In genomic region chr7:150811-151221, GRCh38 we compare ENCODE assay signal across 10 cellular contexts. TPM values are rescaled to one million over a fixed set of nuclear protein-coding genes. Genes with fewer than 3 reads are reported as not detected.
DNase-seq lines count a peak whose midpoint lies in the region; ATAC-seq and TF ChIP-seq lines count a peak whose summit lies in the region.
"Had no signal": no experiment of that assay in that cellular context is flagged by ENCODE, and none has a peak within 500 bp of the region (broad histone marks: within the 10 kb centered on the region; RNA-seq: fewer than 3 reads in every experiment).

No MANE protein-coding gene starts in this region.

- H3K27ac ChIP-seq in HL-60 (replicated peaks) = peak overlapping the region; percentile 94; the same call in 1 of the 2 replicates
- peak overlapping the region in 6 of 8 donors; percentile 94 to 98 (median 96) for H3K27ac ChIP-seq in spleen
- H3K27ac ChIP-seq in gastroesophageal sphincter = peak overlapping the region in 2 of 4 donors; percentile 95 to 98

- H3K36me3 ChIP-seq in spleen = peaks cover 0 to 11% (median 0%) of the 10 kb centered on the region in 6 donors
- H3K36me3 ChIP-seq in MG63 = peaks cover 6% of the 10 kb centered on the region
- H3K36me3 ChIP-seq in gastroesophageal sphincter = no peaks in the 10 kb centered on the region
- H3K36me3 ChIP-seq: sigmoid colon had no signal

- H3K36me3 Mint-ChIP-seq in activated B cell treated with CpG ODN at 0.5 μM for 24 hours (ENCODE audit: low read depth) = peaks cover 13% of the 10 kb centered on the region

- H3K9me3 ChIP-seq in spleen (no peaks in the 10 kb centered on the region), MG63 (no peaks in the 10 kb centered on the region), gastroesophageal sphincter (no peaks in the 10 kb centered on the region)
- H3K9me3 ChIP-seq: sigmoid colon had no signal

- POLR2A ChIA-PET in activated B cell treated with CpG ODN at 0.5 μM for 24 hours (lab: Charles Lee) = interaction anchor here (2.1 kb wide), 1 partner anchor 41 kb away, joined by 7 read pairs; the partner anchor contains the start of gene FAM20C

- intact Hi-C loops in activated B cell treated with CpG ODN at 0.5 μM for 24 hours (cut with micrococcal nuclease) (no loop called here), spleen (cut with DNase I; ENCODE audit: low total_unique reads) (no loop called here)

- no peak for TF ChIP-seq CTCF in HL-60 (IDR thresholded peaks at IDR 0.05; ENCODE audit: insufficient read depth, low read length)
- TF ChIP-seq CTCF in activated B cell treated with CpG ODN at 0.5 μM for 24 hours (IDR thresholded peaks at IDR 0.05) = no peak
- TF ChIP-seq CTCF in spleen (IDR thresholded peaks at IDR 0.05 in 8 of 11, conservative IDR thresholded peaks at IDR 0.05 in 3 of 11) = no peak
- TF ChIP-seq CTCF in gastroesophageal sphincter (IDR thresholded peaks at IDR 0.05) = no peak

- H3K4me1 Mint-ChIP-seq in activated B cell treated with CpG ODN at 0.5 μM for 24 hours = peaks cover 22% of the 10 kb centered on the region

- peak overlapping the region; percentile 100 for H3K27ac Mint-ChIP-seq in activated B cell treated with CpG ODN at 0.5 μM for 24 hours

- no peak for TF ChIP-seq EP300 in gastroesophageal sphincter (IDR thresholded peaks at IDR 0.05)

- H3K4me3 Mint-ChIP-seq in activated B cell treated with CpG ODN at 0.5 μM for 24 hours = peak overlapping the region; percentile 95

- CTCF ChIA-PET in activated B cell treated with CpG ODN at 0.5 μM for 24 hours (lab: Charles Lee) = no interaction called here

- TF ChIP-seq POLR2A in spleen (IDR thresholded peaks at IDR 0.05) (no peak), gastroesophageal sphincter (IDR thresholded peaks at IDR 0.05) (no peak)

- no peaks in the 10 kb centered on the region for H3K27me3 ChIP-seq in HL-60 (ENCODE audit: insufficient read depth, poor library complexity, severe bottlenecking)
- no peaks in the 10 kb centered on the region for H3K27me3 ChIP-seq in spleen (replicated peaks in 1 of 7)
- no peaks in the 10 kb centered on the region for H3K27me3 ChIP-seq in MG63
- no peaks in the 10 kb centered on the region for H3K27me3 ChIP-seq in gastroesophageal sphincter
- H3K27me3 ChIP-seq: sigmoid colon had no signal

- 70 to 80% (median 75%) methylated on average over 13 of the region's 13 CpGs for WGBS in spleen, 5 donors
- WGBS in gastroesophageal sphincter (ENCODE audit: low coverage in 1 of 2), 2 donors = 66 to 82% methylated on average over 10 to 12 of the region's 13 CpGs

- no peaks in the 10 kb centered on the region for H3K27me3 Mint-ChIP-seq in activated B cell treated with CpG ODN at 0.5 μM for 24 hours

- H3K9me3 Mint-ChIP-seq in activated B cell treated with CpG ODN at 0.5 μM for 24 hours = no peaks in the 10 kb centered on the region

- H3K4me3 ChIP-seq in HL-60 (replicated peaks; ENCODE audit: insufficient read depth, low read length) = peak overlapping the region; percentile 59
- H3K4me3 ChIP-seq in spleen = peak overlapping the region in 1 of 8 donors; percentile 77
- no peak overlapping the region for H3K4me3 ChIP-seq in MG63
- no peak overlapping the region for H3K4me3 ChIP-seq in gastroesophageal sphincter

- no peak for ATAC-seq in activated B cell treated with CpG ODN at 0.5 μM for 24 hours (ENCODE audit: low read depth)
- ATAC-seq in gastroesophageal sphincter = no peak

- DNase-seq in HL-60 (ENCODE audit: low read depth in 1 of 2, low spot score in 1 of 2) (no peak), activated B cell treated with CpG ODN at 0.5 μM for 24 hours (no peak), left kidney (ENCODE audit: low read depth, low spot score) (peak; percentile 89), spleen (peak; percentile 83), MG63 (no peak), C1 segment of cervical spinal cord (lab: John Stamatoyannopoulos, UW) (no peak), NCI-H748 treated with DMSO at 0.1 percent for 48 hours (lab: John Stamatoyannopoulos, UW) (no peak)
- DNase-seq: NCI-H510A treated with DMSO at 0.1 percent for 48 hours, sigmoid colon had no signal

- peaks cover 6 to 30% (median 18%) of the 10 kb centered on the region in 6 donors for H3K4me1 ChIP-seq in spleen
- H3K4me1 ChIP-seq in gastroesophageal sphincter = peaks cover 0 to 45% (median 11%) of the 10 kb centered on the region in 3 donors

RNA-seq across cellular contexts. Expression of gene FAM20C, which starts 41.6 kb away (rescaled TPM):
- total RNA-seq in activated B cell treated with CpG ODN at 0.5 μM for 24 hours = 0.11 and 0.20 TPM in 2 replicates
- 10 to 100 TPM in 5 of 7 donors, 1 to 10 TPM in 2; 8.8 to 27.3 (median 14.9) TPM for total RNA-seq in spleen
- 10 to 100 TPM in 2 of 3 donors, 1 to 10 TPM in 1; 6.9 to 15.8 (median 10.5) TPM for polyA plus RNA-seq in spleen
- total RNA-seq in MG63 (2014; rRNA removed; shearing (Covaris generic); ENCODE audit: low replicate concordance) = 48.3 and 52.6 TPM in 2 replicates
- total RNA-seq in gastroesophageal sphincter = 10 to 100 TPM; 41.9 to 87.5 (median 73.6) TPM

Comparison
In these comparisons a context has a peak if more than half of its experiments do, and no peak if none do; other contexts are left out.
1. DNase-seq: peak in left kidney (single experiment) and spleen (single experiment); none in HL-60 (0 of 2), activated B cell treated with CpG ODN at 0.5 μM for 24 hours (single experiment), MG63 (single experiment), C1 segment of cervical spinal cord (0 of 14) and NCI-H748 treated with DMSO at 0.1 percent for 48 hours (single experiment).